Comparison of ENCODE assay signal across 7 cellular contexts in the genomic region with DNA sequence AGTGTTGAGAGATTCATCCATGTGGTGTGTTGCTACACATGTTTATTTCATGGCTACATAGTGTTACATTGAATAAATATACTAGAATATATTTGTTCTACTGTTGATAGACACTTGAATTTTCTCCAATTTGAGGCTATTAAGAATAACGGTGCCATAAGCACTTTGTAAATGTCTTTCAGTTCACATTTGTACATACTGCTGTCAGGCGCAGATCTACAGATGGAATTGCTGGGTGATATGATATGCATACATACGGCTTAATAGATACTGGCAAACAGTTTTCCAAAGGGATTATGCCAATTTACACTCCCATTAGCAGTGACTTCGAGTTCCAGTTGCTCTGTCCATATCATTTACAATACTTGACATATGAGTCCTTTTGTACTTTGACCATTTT. TPM values are rescaled to one million over a fixed set of nuclear protein-coding genes. Genes with fewer than 3 reads are reported as not detected.
"Had no signal": no experiment of that assay in that cellular context is flagged by ENCODE, and none has a peak within 500 bp of the region (broad histone marks: within the 10 kb centered on the region; RNA-seq: fewer than 3 reads in every experiment).

No MANE protein-coding gene starts in this region.

RNA-seq across cellular contexts. Expression of gene GYPE, which starts 33.5 kb away (rescaled TPM):
- total RNA-seq: hepatocyte, left lobe of liver, lung microvascular endothelial cell, mammary epithelial cell, mesothelial cell of epicardium, myocyte had no signal
- polyA plus RNA-seq: hepatocyte, keratinocyte, mammary epithelial cell had no signal
